ENCODE assay signal across 29 cellular contexts in genomic region chr17:50569592-50569991, GRCh38. TPM values are rescaled to one million over a fixed set of nuclear protein-coding genes. Genes with fewer than 3 reads are reported as not detected.
"Had no signal": no experiment of that assay in that cellular context is flagged by ENCODE, and none has a peak within 500 bp of the region (broad histone marks: within the 10 kb centered on the region; RNA-seq: fewer than 3 reads in every experiment).

No MANE protein-coding gene starts in this region.

- H3K4me3 Mint-ChIP-seq: activated B cell treated with CpG ODN at 0.5 μM for 24 hours; activated CD8-positive, alpha-beta T cell treated with anti-CD3 and anti-CD28 coated beads for 36 hours; activated naive CD8-positive, alpha-beta T cell; activated T-cell treated with anti-CD3 and anti-CD28 coated beads, Interleukin-2, amount 50 U/mL, for 4 hours; activated T-helper 1 cell treated with anti-CD3 and anti-CD28 coated beads, Interleukin-12 subunit alpha, Interleukin-12 subunit beta, Interleukin-2, Interleukin-4 antibody, amounts not matched to agents 30 ng/mL and 10 ng/mL and 1 ng/mL, durations not matched to agents 14 hours and 24 hours and 36 hours had no signal

- H3K27ac Mint-ChIP-seq: activated B cell treated with CpG ODN at 0.5 μM for 24 hours; activated CD8-positive, alpha-beta T cell treated with anti-CD3 and anti-CD28 coated beads for 36 hours; activated naive CD8-positive, alpha-beta T cell; activated T-helper 1 cell treated with anti-CD3 and anti-CD28 coated beads, Interleukin-12 subunit alpha, Interleukin-12 subunit beta, Interleukin-2, Interleukin-4 antibody, amounts not matched to agents 30 ng/mL and 10 ng/mL and 1 ng/mL, durations not matched to agents 14 hours and 24 hours and 36 hours had no signal

- H3K27ac ChIP-seq: colonic mucosa, epithelial cell of prostate, esophagus squamous epithelium, gastroesophageal sphincter had no signal

- H3K4me1 ChIP-seq: colonic mucosa had no signal

- DNase-seq: activated B cell treated with CpG ODN at 0.5 μM for 24 hours; activated CD4-positive, alpha-beta T cell treated with anti-CD3 and anti-CD28 coated beads for 48 hours; activated CD4-positive, alpha-beta T cell treated with anti-CD3 and anti-CD28 coated beads, Interleukin-2, amount 50 U/mL, for 1 hour; activated CD4-positive, alpha-beta T cell treated with anti-CD3 and anti-CD28 coated beads, Interleukin-2, amount 50 U/mL, for 48 hours; activated CD8-positive, alpha-beta memory T cell treated with anti-CD3 and anti-CD28 coated beads for 24 hours; activated CD8-positive, alpha-beta T cell treated with anti-CD3 and anti-CD28 coated beads for 36 hours; activated gamma-delta T cell; activated naive CD4-positive, alpha-beta T cell; activated naive CD4-positive, alpha-beta T cell treated with anti-CD3 and anti-CD28 coated beads, Interleukin-2, amount 50 U/mL, for 16 hours; activated T-cell treated with anti-CD3 and anti-CD28 coated beads, Interleukin-2, amount 50 U/mL, for 4 hours; amniotic stem cell; anterior cingulate cortex; central memory CD4-positive, alpha-beta T cell; cerebellar nuclear complex; colonic mucosa; effector CD8-positive, alpha-beta T cell; esophagus squamous epithelium; foreskin melanocyte; T-helper 2 cell had no signal

- H3K36me3 ChIP-seq: colonic mucosa, esophagus squamous epithelium, gastroesophageal sphincter had no signal

- H3K36me3 Mint-ChIP-seq: activated naive CD8-positive, alpha-beta T cell had no signal

- H3K4me3 ChIP-seq: colonic mucosa, esophagus squamous epithelium, gastroesophageal sphincter had no signal

- H3K9me3 ChIP-seq: colonic mucosa, esophagus squamous epithelium, gastroesophageal sphincter had no signal

- H3K9me3 Mint-ChIP-seq: activated B cell treated with CpG ODN at 0.5 μM for 24 hours; activated CD8-positive, alpha-beta T cell treated with anti-CD3 and anti-CD28 coated beads for 36 hours; activated T-cell treated with anti-CD3 and anti-CD28 coated beads, Interleukin-2, amount 50 U/mL, for 4 hours; activated T-helper 1 cell treated with anti-CD3 and anti-CD28 coated beads, Interleukin-12 subunit alpha, Interleukin-12 subunit beta, Interleukin-2, Interleukin-4 antibody, amounts not matched to agents 30 ng/mL and 10 ng/mL and 1 ng/mL, durations not matched to agents 14 hours and 24 hours and 36 hours had no signal

- ATAC-seq: activated CD4-positive, CD25-positive, alpha-beta regulatory T cell treated with anti-CD3 and anti-CD28 coated beads, Interleukin-2, amount 50 U/mL, for 24 hours; activated CD8-positive, alpha-beta T cell treated with anti-CD3 and anti-CD28 coated beads for 36 hours; activated T-cell treated with anti-CD3 and anti-CD28 coated beads, Interleukin-2, amount 50 U/mL, for 4 hours; gastroesophageal sphincter had no signal

RNA-seq across cellular contexts. Expression of gene CACNA1G, which starts 9.1 kb away (rescaled TPM):
- total RNA-seq: dermis microvascular lymphatic vessel endothelial cell; endothelial cell of umbilical vein; glomerular endothelial cell; T-helper 1 cell treated with Interleukin-12 subunit alpha and Interleukin-12 subunit beta and Interleukin-4 antibody, amounts not matched to agents 30 ng/mL and 1 ng/mL, for 36 hours had no signal
- polyA plus RNA-seq: endothelial cell of umbilical vein had no signal

RNA-seq across cellular contexts. Expression of gene EPN3, which starts 37.1 kb away (rescaled TPM):
- total RNA-seq: activated B cell treated with CpG ODN at 0.5 μM for 24 hours; activated CD8-positive, alpha-beta T cell treated with anti-CD3 and anti-CD28 coated beads for 36 hours; activated T-helper 1 cell treated with anti-CD3 and anti-CD28 coated beads, Interleukin-12 subunit alpha, Interleukin-12 subunit beta, Interleukin-2, Interleukin-4 antibody, amounts not matched to agents 30 ng/mL and 10 ng/mL and 1 ng/mL, durations not matched to agents 14 hours and 24 hours and 36 hours; endothelial cell of umbilical vein; fibroblast of lung had no signal
- polyA plus RNA-seq: endothelial cell of umbilical vein, fibroblast of lung had no signal
